12 cellular contexts compared by ENCODE assay signal in genomic region chr10:98266647-98267046, GRCh38. TPM values are rescaled to one million over a fixed set of nuclear protein-coding genes. Genes with fewer than 3 reads are reported as not detected.
DNase-seq lines count a peak whose midpoint lies in the region; ATAC-seq and TF ChIP-seq lines count a peak whose summit lies in the region.
"Had no signal": no experiment of that assay in that cellular context is flagged by ENCODE, and none has a peak within 500 bp of the region (broad histone marks: within the 10 kb centered on the region; RNA-seq: fewer than 3 reads in every experiment).

No MANE protein-coding gene starts in this region.

- H3K27me3 ChIP-seq in CD8-positive, alpha-beta memory T cell (ENCODE audit: insufficient read depth, low read length, poor library complexity, severe bottlenecking): peaks cover 3% of the 10 kb centered on the region
- H3K27me3 ChIP-seq in skeletal muscle tissue (ENCODE audit: control insufficient read depth in 3 of 3, insufficient read depth in 3 of 3, low read length in 3 of 3): no peaks in the 10 kb centered on the region

- ATAC-seq in GM18502 (IDR thresholded peaks at IDR 0.05; ENCODE audit: poor library complexity, unreplicated experiment): no peak
- ATAC-seq: stimulated activated naive CD8-positive, alpha-beta T cell treated with anti-CD3 and anti-CD28 coated beads, Interleukin-15, amount 100 ng/mL, for 72 hours had no signal

- no peaks in the 10 kb centered on the region for H3K9me3 Mint-ChIP-seq in CD8-positive, alpha-beta memory T cell
- H3K9me3 Mint-ChIP-seq: activated CD4-positive, alpha-beta memory T cell treated with anti-CD3 and anti-CD28 coated beads, Interleukin-2, amount 10 ng/mL, durations not matched to agents 7 days and 5 days; stimulated activated naive CD8-positive, alpha-beta T cell treated with anti-CD3 and anti-CD28 coated beads, Interleukin-15, amount 100 ng/mL, for 72 hours had no signal

- no peak overlapping the region for H3K9ac ChIP-seq in skeletal muscle tissue (ENCODE audit: low read depth in 1 of 3, low read length in 3 of 3)

- no peak for TF ChIP-seq POLR2A in NB4 (IDR thresholded peaks at IDR 0.05; ENCODE audit: extremely low read depth, insufficient read length)

- H3K4me1 Mint-ChIP-seq in CD8-positive, alpha-beta memory T cell: peaks cover 4 to 13% (median 6%) of the 10 kb centered on the region in 3 donors
- H3K4me1 Mint-ChIP-seq: activated CD4-positive, alpha-beta memory T cell treated with anti-CD3 and anti-CD28 coated beads, Interleukin-2, amount 10 ng/mL, durations not matched to agents 7 days and 5 days had no signal

- H3K9me3 ChIP-seq in CD8-positive, alpha-beta memory T cell (ENCODE audit: low read length): no peaks in the 10 kb centered on the region
- no peaks in the 10 kb centered on the region for H3K9me3 ChIP-seq in skeletal muscle tissue (ENCODE audit: control insufficient read depth in 3 of 3, low read length in 3 of 3)
- H3K9me3 ChIP-seq: esophagus squamous epithelium had no signal

- CTCF ChIA-PET in CD8-positive, alpha-beta memory T cell (lab: Charles Lee): no interaction called here

- no peak overlapping the region for H3K27ac ChIP-seq in CD8-positive, alpha-beta memory T cell (ENCODE audit: low read depth, low read length)
- H3K27ac ChIP-seq in skeletal muscle tissue (ENCODE audit: low read depth, low read length): peak overlapping the region; percentile 81

- TF ChIP-seq CTCF in NB4 (IDR thresholded peaks at IDR 0.05; ENCODE audit: low read depth, low read length) (no peak), fibroblast of villous mesenchyme (IDR thresholded peaks at IDR 0.05; ENCODE audit: insufficient read depth, low read depth, low read length) (no peak)

- H3K27ac Mint-ChIP-seq in CD8-positive, alpha-beta memory T cell: peak overlapping the region in 4 of 8 donors; percentile 13 to 94 (median 56)
- H3K27ac Mint-ChIP-seq: activated CD4-positive, alpha-beta memory T cell treated with anti-CD3 and anti-CD28 coated beads, Interleukin-2, amount 10 ng/mL, durations not matched to agents 7 days and 5 days; stimulated activated naive CD8-positive, alpha-beta T cell treated with anti-CD3 and anti-CD28 coated beads, Interleukin-15, amount 100 ng/mL, for 72 hours had no signal

- H3K4me3 ChIP-seq in CD8-positive, alpha-beta memory T cell (ENCODE audit: low read length): no peak overlapping the region
- H3K4me3 ChIP-seq in NB4 (ENCODE audit: low read depth, low read length) (no peak overlapping the region), fibroblast of villous mesenchyme (ENCODE audit: low read depth, low read length) (peak overlapping the region; percentile 54), skeletal muscle tissue (ENCODE audit: low read length in 3 of 3) (peak overlapping the region in 1 of 3 donors; percentile 38)

- peaks cover 25 to 49% of the 10 kb centered on the region in 2 donors for H3K27me3 Mint-ChIP-seq in CD8-positive, alpha-beta memory T cell

- peaks cover 4% of the 10 kb centered on the region for H3K4me1 ChIP-seq in CD8-positive, alpha-beta memory T cell (ENCODE audit: insufficient read depth, low read length)
- H3K4me1 ChIP-seq in skeletal muscle tissue (ENCODE audit: control insufficient read depth in 3 of 3, insufficient read depth in 3 of 3, low read length in 3 of 3): peaks cover 36 to 52% (median 44%) of the 10 kb centered on the region in 3 donors

- POLR2A ChIA-PET in CD8-positive, alpha-beta memory T cell (lab: Charles Lee): no interaction called here

- no peaks in the 10 kb centered on the region for H3K36me3 ChIP-seq in CD8-positive, alpha-beta memory T cell (ENCODE audit: insufficient read depth, low read length)
- H3K36me3 ChIP-seq in skeletal muscle tissue (ENCODE audit: control insufficient read depth in 3 of 3, insufficient read depth in 3 of 3, low read length in 3 of 3): no peaks in the 10 kb centered on the region
- H3K36me3 ChIP-seq: esophagus squamous epithelium had no signal

- H3K36me3 Mint-ChIP-seq in CD8-positive, alpha-beta memory T cell: peaks cover 0 to 2% (median 0%) of the 10 kb centered on the region in 3 donors

- H3K4me3 Mint-ChIP-seq in CD8-positive, alpha-beta memory T cell: peak overlapping the region; percentile 32 to 89 (median 73)
- H3K4me3 Mint-ChIP-seq: activated CD4-positive, alpha-beta memory T cell treated with anti-CD3 and anti-CD28 coated beads, Interleukin-2, amount 10 ng/mL, durations not matched to agents 7 days and 5 days had no signal

- no peak for DNase-seq in CD8-positive, alpha-beta memory T cell
- DNase-seq in NB4 (ENCODE audit: low read depth) (peak; percentile 81), fibroblast of villous mesenchyme (ENCODE audit: low read depth) (no peak), GM19240 (ENCODE audit: insufficient read length, low spot score) (no peak), cerebellar nuclear complex (lab: John Stamatoyannopoulos, UW) (no peak), NCI-H1105 (lab: John Stamatoyannopoulos, UW) (no peak)
- DNase-seq: activated CD4-positive, alpha-beta memory T cell treated with anti-CD3 and anti-CD28 coated beads, Interleukin-2, amount 10 ng/mL, durations not matched to agents 7 days and 5 days; activated gamma-delta T cell treated with Interleukin-2 at 50 U/mL for 16 hours; esophagus squamous epithelium had no signal

RNA-seq across cellular contexts. Expression of gene LOXL4, which starts 1.3 kb away (rescaled TPM):
- not detected for total RNA-seq in CD8-positive, alpha-beta memory T cell
- 0.43 TPM for polyA plus RNA-seq in CD8-positive, alpha-beta memory T cell
- total RNA-seq in fibroblast of villous mesenchyme (67.8 and 68.3 TPM in 2 replicates), skeletal muscle tissue (4.2 TPM)
- total RNA-seq: activated CD4-positive, alpha-beta memory T cell treated with anti-CD3 and anti-CD28 coated beads, Interleukin-2, amount 10 ng/mL, durations not matched to agents 7 days and 5 days had no signal

Comparison
In these comparisons a context has a peak if more than half of its experiments do, and no peak if none do; other contexts are left out.
1. RNA of gene LOXL4, which starts 1.3 kb away (total RNA-seq): 67.8 to 68.3 TPM in fibroblast of villous mesenchyme; 4.2 TPM in skeletal muscle tissue (single experiment) and not detected in CD8-positive, alpha-beta memory T cell; every median in the first group is over 10 times any median in the second.